In the genomic region with DNA sequence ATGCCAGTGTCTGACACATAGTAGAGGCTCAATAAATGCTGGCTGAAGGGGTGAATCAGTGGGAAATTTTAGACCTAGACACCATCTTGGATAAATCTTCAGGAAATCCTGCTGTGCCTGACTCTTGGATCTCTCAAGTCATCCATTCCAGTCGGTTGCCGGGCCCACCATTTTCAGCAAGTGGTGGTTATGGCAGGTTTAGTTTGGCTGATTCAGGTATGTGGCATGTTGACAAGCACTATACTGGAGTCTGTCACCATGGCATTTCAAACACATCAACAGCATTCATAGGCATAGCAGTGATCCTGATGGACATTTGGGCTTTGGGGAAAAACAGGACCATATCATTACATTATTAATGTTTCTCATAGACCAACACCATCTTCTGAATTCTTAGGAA, we compare ENCODE assay signal across 20 cellular contexts.
"Had no signal": no experiment of that assay in that cellular context is flagged by ENCODE, and none has a peak within 500 bp of the region (broad histone marks: within the 10 kb centered on the region; RNA-seq: fewer than 3 reads in every experiment).

No MANE protein-coding gene starts in this region.

- H3K27ac Mint-ChIP-seq: activated naive CD4-positive, alpha-beta T cell treated with anti-CD3 and anti-CD28 coated beads, Interleukin-2, amount 10 ng/mL, durations not matched to agents 7 days and 5 days; nephron had no signal

- H3K9me3 Mint-ChIP-seq: activated naive CD4-positive, alpha-beta T cell treated with anti-CD3 and anti-CD28 coated beads, Interleukin-2, amount 10 ng/mL, durations not matched to agents 7 days and 5 days; activated T-helper 17 cell treated with anti-CD3 and anti-CD28 coated beads, Interleukin-2, amount 50 U/mL, for 72 hours; nephron; stimulated activated naive CD8-positive, alpha-beta T cell treated with anti-CD3 and anti-CD28 coated beads, Interleukin-15, Interleukin-2, amounts not matched to agents 100 ng/mL and 50 ng/mL, for 24 hours; T-cell had no signal

- H3K27me3 Mint-ChIP-seq: activated naive CD4-positive, alpha-beta T cell treated with anti-CD3 and anti-CD28 coated beads, Interleukin-2, amount 10 ng/mL, durations not matched to agents 7 days and 5 days; activated T-helper 17 cell treated with anti-CD3 and anti-CD28 coated beads, Interleukin-2, amount 50 U/mL, for 72 hours; brain; stimulated activated naive CD8-positive, alpha-beta T cell treated with anti-CD3 and anti-CD28 coated beads, Interleukin-15, Interleukin-2, amounts not matched to agents 100 ng/mL and 50 ng/mL, for 24 hours; T-cell had no signal

- ATAC-seq: activated T-helper 17 cell treated with anti-CD3 and anti-CD28 coated beads, Interleukin-2, amount 50 U/mL, for 72 hours; left colon; mucosa of descending colon; psoas muscle; sciatic nerve; T-cell had no signal

- H3K4me3 Mint-ChIP-seq: activated naive CD4-positive, alpha-beta T cell treated with anti-CD3 and anti-CD28 coated beads, Interleukin-2, amount 10 ng/mL, durations not matched to agents 7 days and 5 days; activated T-helper 17 cell treated with anti-CD3 and anti-CD28 coated beads, Interleukin-2, amount 50 U/mL, for 72 hours; brain; nephron; stimulated activated naive CD8-positive, alpha-beta T cell treated with anti-CD3 and anti-CD28 coated beads, Interleukin-15, Interleukin-2, amounts not matched to agents 100 ng/mL and 50 ng/mL, for 24 hours; T-cell had no signal

- DNase-seq: activated CD4-positive, alpha-beta T cell treated with anti-CD3 and anti-CD28 coated beads for 4 hours; activated naive CD4-positive, alpha-beta T cell treated with anti-CD3 and anti-CD28 coated beads, Interleukin-2, amount 10 ng/mL, durations not matched to agents 7 days and 5 days; adrenal gland; effector memory CD4-positive, alpha-beta T cell; glutamatergic neuron; left colon; mucosa of descending colon; psoas muscle; stimulated activated CD4-positive, alpha-beta T cell treated with anti-CD3 and anti-CD28 coated beads, Interleukin-4, amount 100 ng/mL, for 1 hour; stimulated activated CD8-positive, alpha-beta memory T cell treated with anti-CD3 and anti-CD28 coated beads, Interleukin-4, amount 100 ng/mL, for 48 hours; T-cell; T1000; testis; uterus; WERI-Rb-1 had no signal
